ENCODE assay signal across 22 cellular contexts in genomic region chr4:82789377-82789776, GRCh38. TPM values are rescaled to one million over a fixed set of nuclear protein-coding genes. Genes with fewer than 3 reads are reported as not detected.
A peak's percentile ranks its signal among the peaks of the same experiment; 100 is the strongest.
DNase-seq lines count a peak whose midpoint lies in the region; ATAC-seq, FAIRE-seq and TF ChIP-seq lines count a peak whose summit lies in the region.
"Had no signal": no experiment of that assay in that cellular context is flagged by ENCODE, and none has a peak within 500 bp of the region (broad histone marks: within the 10 kb centered on the region; RNA-seq: fewer than 3 reads in every experiment).

No MANE protein-coding gene starts in this region.

- H3K9me3 ChIP-seq in H1 (ENCODE audit: insufficient read depth in 2 of 2, low read depth in 1 of 2, low read length in 1 of 2) (peaks cover 5 to 7% of the 10 kb centered on the region in 2 experiments; a peak in 1 of 4 replicates), upper lobe of right lung (no peaks in the 10 kb centered on the region), upper lobe of left lung (no peaks in the 10 kb centered on the region)
- H3K9me3 ChIP-seq: BE2C had no signal

- no peak overlapping the region for H2BK20ac ChIP-seq in H1 (ENCODE audit: low read length)

- H3K36me3 Mint-ChIP-seq in activated CD8-positive, alpha-beta memory T cell treated with anti-CD3 and anti-CD28 coated beads, Interleukin-2, amount 10 ng/mL, durations not matched to agents 7 days and 5 days: no peaks in the 10 kb centered on the region
- H3K36me3 Mint-ChIP-seq: CD4-positive, CD25-positive, alpha-beta regulatory T cell had no signal

- H3K4me3 ChIP-seq in H1 (ENCODE audit: extremely low read depth in 1 of 4, insufficient read depth in 2 of 4, low read depth in 3 of 4, low read length in 4 of 4) (no peak overlapping the region), upper lobe of right lung (no peak overlapping the region), upper lobe of left lung (no peak overlapping the region)
- H3K4me3 ChIP-seq: K562 had no signal

- no peak for FAIRE-seq in H1 (lab: Jason Lieb, UNC)
- FAIRE-seq: K562 had no signal

- H3K23me2 ChIP-seq in H1 (ENCODE audit: low read depth, low read length): no peaks in the 10 kb centered on the region

- peaks cover 0 to 6% (median 0%) of the 10 kb centered on the region in 4 experiments; a peak in 1 of 8 replicates for H3K36me3 ChIP-seq in H1 (ENCODE audit: control insufficient read depth in 2 of 4, insufficient read depth in 4 of 4, low read length in 3 of 4)
- no peaks in the 10 kb centered on the region for H3K36me3 ChIP-seq in upper lobe of right lung
- H3K36me3 ChIP-seq in upper lobe of left lung: no peaks in the 10 kb centered on the region
- H3K36me3 ChIP-seq: BE2C had no signal

- POLR2A ChIA-PET in H1 (lab: Charles Lee; ENCODE audit: partially characterized antibody): no interaction called here

- TF ChIP-seq RAD21 in H1 (IDR thresholded peaks at IDR 0.05 in 1 of 2, conservative IDR thresholded peaks at IDR 0.05 in 1 of 2; ENCODE audit: low read depth in 2 of 2, low read length in 2 of 2): no peak

- no peak overlapping the region for H4K5ac ChIP-seq in H1 (ENCODE audit: insufficient read length, low read depth, low read length)

- peak; percentile 8 for DNase-seq in activated CD8-positive, alpha-beta memory T cell treated with anti-CD3 and anti-CD28 coated beads, Interleukin-2, amount 10 ng/mL, durations not matched to agents 7 days and 5 days
- no peak for DNase-seq in activated CD8-positive, alpha-beta memory T cell treated with anti-CD3 and anti-CD28 coated beads, Interleukin-2, amount 50 U/mL, for 48 hours
- DNase-seq in H1 (ENCODE audit: low read depth in 1 of 2, low spot score in 2 of 2) (no peak), upper lobe of right lung (no peak), upper lobe of left lung (no peak), GF-D8 (lab: John Stamatoyannopoulos, UW) (no peak), dedifferentiated amniotic fluid mesenchymal stem cell (ENCODE audit: extremely low spot score) (no peak)
- DNase-seq: BE2C; CD4-positive, CD25-positive, alpha-beta regulatory T cell; COR-L47; DMS 273 treated with DMSO at 0.1 percent for 48 hours; DND-41; MV-4-11; NCI-H187; NCI-H226; NCI-H524; NCI-H82; OCI-M1; Right ventricle myocardium superior had no signal

- intact Hi-C loops in upper lobe of right lung (cut with DNase I): no loop called here

- no peaks in the 10 kb centered on the region for H3K79me1 ChIP-seq in H1 (ENCODE audit: low read depth, low read length)

- H4K20me1 ChIP-seq in H1 (replicated peaks in 1 of 2; ENCODE audit: control insufficient read depth in 1 of 2, insufficient read depth in 2 of 2, low read length in 2 of 2): peaks cover 10 to 31% of the 10 kb centered on the region in 2 experiments

- no peak overlapping the region for H3K4me3 Mint-ChIP-seq in activated CD8-positive, alpha-beta memory T cell treated with anti-CD3 and anti-CD28 coated beads, Interleukin-2, amount 10 ng/mL, durations not matched to agents 7 days and 5 days
- H3K4me3 Mint-ChIP-seq: CD4-positive, CD25-positive, alpha-beta regulatory T cell had no signal

- no peak overlapping the region for H2AK5ac ChIP-seq in H1 (ENCODE audit: low read depth, low read length)

- H3K4me1 Mint-ChIP-seq in activated CD8-positive, alpha-beta memory T cell treated with anti-CD3 and anti-CD28 coated beads, Interleukin-2, amount 10 ng/mL, durations not matched to agents 7 days and 5 days: no peaks in the 10 kb centered on the region
- H3K4me1 Mint-ChIP-seq: CD4-positive, CD25-positive, alpha-beta regulatory T cell had no signal

- no peaks in the 10 kb centered on the region for H3K79me2 ChIP-seq in H1 (ENCODE audit: control insufficient read depth in 1 of 2, insufficient read depth in 2 of 2, low read length in 2 of 2)

- H4K91ac ChIP-seq in H1 (replicated peaks; ENCODE audit: insufficient read length, low read length): no peak overlapping the region

- no peak overlapping the region for H3K18ac ChIP-seq in H1 (ENCODE audit: extremely low read depth, low read length)

- H3K9me3 Mint-ChIP-seq in activated CD8-positive, alpha-beta memory T cell treated with anti-CD3 and anti-CD28 coated beads, Interleukin-2, amount 10 ng/mL, durations not matched to agents 7 days and 5 days (ENCODE audit: low read depth): no peaks in the 10 kb centered on the region

- no peak for TF ChIP-seq EP300 in H1 (IDR thresholded peaks at IDR 0.05; ENCODE audit: borderline replicate concordance in 1 of 2, low read depth in 2 of 2, low read length in 2 of 2)
- TF ChIP-seq EP300 in upper lobe of left lung (IDR thresholded peaks at IDR 0.05): no peak

- 60% methylated on average over 5 of the region's 5 CpGs; no CpG with 5 or more reads in 1 of the 2 experiments for WGBS in H1 (ENCODE audit: extremely low coverage in 1 of 2, insufficient coverage in 1 of 2, insufficient read length in 1 of 2, insufficient replicate concordance in 2 of 2, low coverage in 1 of 2, low lambda C conversion rate in 2 of 2, missing lambda C conversion rate in 1 of 2), 2 experiments
- 52 to 53% methylated on average over 5 of the region's 5 CpGs for WGBS in upper lobe of left lung, 2 donors

- no peak overlapping the region for H4K8ac ChIP-seq in H1 (ENCODE audit: extremely low read depth, insufficient read depth, low read length)

- H2AFZ ChIP-seq in H1 (ENCODE audit: low read length): no peak overlapping the region

- H3K27me3 ChIP-seq in H1 (replicated peaks in 1 of 4; ENCODE audit: control insufficient read depth in 3 of 4, extremely low read depth in 1 of 4, insufficient read depth in 3 of 4, low read length in 3 of 4) (peaks cover 70 to 99% (median 96%) of the 10 kb centered on the region in 4 experiments), layer of hippocampus (ENCODE audit: control insufficient read depth, insufficient read depth, low read length) (no peaks in the 10 kb centered on the region), upper lobe of right lung (no peaks in the 10 kb centered on the region), upper lobe of left lung (no peaks in the 10 kb centered on the region)
- H3K27me3 ChIP-seq: BE2C had no signal

- CTCF ChIA-PET in activated CD8-positive, alpha-beta memory T cell treated with anti-CD3 and anti-CD28 coated beads, Interleukin-2, amount 10 ng/mL, durations not matched to agents 7 days and 5 days (lab: Charles Lee): interaction anchor here (1.2 kb wide), 1 partner anchor 50 kb away, joined by 3 read pairs; no protein-coding TSS in a partner anchor
- CTCF ChIA-PET in H1 (lab: Charles Lee; ENCODE audit: partially characterized antibody): interaction anchor here (0.6 to 3.5 kb wide), 5 partner anchors 8 to 1696 kb away, joined by 3 to 13 read pairs (median 4); no protein-coding TSS in a partner anchor

- H2BK120ac ChIP-seq in H1 (replicated peaks; ENCODE audit: low read depth, low read length): no peak overlapping the region

- H3K56ac ChIP-seq in H1 (replicated peaks; ENCODE audit: insufficient read length, low read depth, low read length): no peak overlapping the region

- H2BK15ac ChIP-seq in H1 (ENCODE audit: low read length): no peak overlapping the region

- H3K4me1 ChIP-seq in H1 (replicated peaks in 1 of 4; ENCODE audit: control insufficient read depth in 3 of 4, insufficient read depth in 4 of 4, low read length in 3 of 4) (peaks cover 0 to 5% (median 0%) of the 10 kb centered on the region in 4 experiments; a peak in 2 of 7 replicates), upper lobe of right lung (no peaks in the 10 kb centered on the region), upper lobe of left lung (peaks cover 0 to 3% (median 0%) of the 10 kb centered on the region in 4 donors)

- H3K14ac ChIP-seq in H1 (ENCODE audit: insufficient read length): no peak overlapping the region

- no peak overlapping the region for H3K27ac Mint-ChIP-seq in activated CD8-positive, alpha-beta memory T cell treated with anti-CD3 and anti-CD28 coated beads, Interleukin-2, amount 10 ng/mL, durations not matched to agents 7 days and 5 days
- H3K27ac Mint-ChIP-seq: CD4-positive, CD25-positive, alpha-beta regulatory T cell had no signal

- H2BK12ac ChIP-seq in H1 (ENCODE audit: low read depth, low read length): no peak overlapping the region

- H3K9ac ChIP-seq in H1 (replicated peaks in 1 of 4; ENCODE audit: extremely low read depth in 1 of 4, low read depth in 3 of 4, low read length in 3 of 4): no peak overlapping the region

- H3K27ac ChIP-seq in H1 (ENCODE audit: low read depth, low read length) (no peak overlapping the region), layer of hippocampus (ENCODE audit: low read depth, low read length) (peak overlapping the region; percentile 54), upper lobe of right lung (no peak overlapping the region), upper lobe of left lung (no peak overlapping the region)
- H3K27ac ChIP-seq: 22Rv1 had no signal

- TF ChIP-seq CTCF in H1 (IDR thresholded peaks at IDR 0.05; ENCODE audit: control extremely low read depth in 1 of 3, insufficient read depth in 1 of 3, low read depth in 1 of 3, low read length in 3 of 3): no peak
- no peak for TF ChIP-seq CTCF in upper lobe of right lung (IDR thresholded peaks at IDR 0.05)
- TF ChIP-seq CTCF in upper lobe of left lung (IDR thresholded peaks at IDR 0.05): no peak

- H3K4me2 ChIP-seq in H1 (ENCODE audit: insufficient read depth in 1 of 2, low read depth in 2 of 2, low read length in 2 of 2): no peak overlapping the region

- no peak for ATAC-seq in activated CD8-positive, alpha-beta memory T cell treated with anti-CD3 and anti-CD28 coated beads, Interleukin-2, amount 10 ng/mL, durations not matched to agents 7 days and 5 days
- peak; percentile 30 for ATAC-seq in upper lobe of right lung
- no peak for ATAC-seq in upper lobe of left lung (ENCODE audit: low FRiP score in 2 of 2)
- ATAC-seq: K562 had no signal

- no peak overlapping the region for H3K23ac ChIP-seq in H1 (ENCODE audit: insufficient read length)

- no peaks in the 10 kb centered on the region for H3K27me3 Mint-ChIP-seq in activated CD8-positive, alpha-beta memory T cell treated with anti-CD3 and anti-CD28 coated beads, Interleukin-2, amount 10 ng/mL, durations not matched to agents 7 days and 5 days

- H2BK5ac ChIP-seq in H1 (ENCODE audit: low read depth, low read length): no peak overlapping the region

- TF ChIP-seq POLR2A in H1 (IDR thresholded peaks at IDR 0.05; ENCODE audit: control extremely low read depth in 1 of 2, low read depth in 2 of 2, low read length in 2 of 2): no peak
- no peak for TF ChIP-seq POLR2A in upper lobe of left lung (IDR thresholded peaks at IDR 0.05)

- no peak overlapping the region for H3K4ac ChIP-seq in H1 (replicated peaks; ENCODE audit: insufficient read length, low read depth, low read length)

RNA-seq across cellular contexts. Expression of gene SCD5, which starts 9.2 kb away (rescaled TPM):
- total RNA-seq in activated CD8-positive, alpha-beta memory T cell treated with anti-CD3 and anti-CD28 coated beads, Interleukin-2, amount 10 ng/mL, durations not matched to agents 7 days and 5 days: 1 to 10 TPM; 6.4 to 8.2 TPM
- 0.88 and 1.2 TPM in 2 replicates for total RNA-seq in H1 (2021; fragmentation: NEBNext Ultra II Directional; extraction: Animal tissue kit (Norgen Biotek cat#: 25700))
- polyA plus RNA-seq in H1 (2011; rRNA removed): 0.92 and 1.1 TPM in 2 replicates
- 0.89 TPM for polyA plus RNA-seq in H1 (2011; cell fraction: cytosol; rRNA removed)
- 0.61 TPM for polyA plus RNA-seq in H1 (2011; cell fraction: nucleus; rRNA removed)
- polyA plus RNA-seq in H1 (2012, experiment 1 of 2): 0.59 to 0.92 TPM (median 0.76 TPM) in 4 replicates
- polyA plus RNA-seq in H1 (2012, experiment 2 of 2): 0.52 TPM
- 0.89 TPM for polyA plus RNA-seq in H1 (2013, experiment 1 of 2)
- polyA plus RNA-seq in H1 (2013, experiment 2 of 2): 0.88 TPM
- polyA minus RNA-seq in H1 (2011; rRNA and poly(A)+ RNA removed): 0.63 and 1.0 TPM in 2 replicates
- polyA minus RNA-seq in H1 (2011; cell fraction: cytosol; rRNA and poly(A)+ RNA removed): 0.66 TPM
- polyA minus RNA-seq in H1 (2011; cell fraction: nucleus; rRNA and poly(A)+ RNA removed): 0.90 TPM
- total RNA-seq in upper lobe of right lung: 20.6 TPM
- 10 to 100 TPM; 17.8 to 40.3 (median 25.3) TPM for total RNA-seq in upper lobe of left lung
